8 cellular contexts compared by ENCODE assay signal in genomic region chr2:231666171-231667095, GRCh38. TPM values are rescaled to one million over a fixed set of nuclear protein-coding genes. Genes with fewer than 3 reads are reported as not detected.
DNase-seq lines count a peak whose midpoint lies in the region; ATAC-seq and TF ChIP-seq lines count a peak whose summit lies in the region.

No MANE protein-coding gene starts in this region.

- no peak for TF ChIP-seq CTCF in brain microvascular endothelial cell (IDR thresholded peaks at IDR 0.05; ENCODE audit: low read depth, low read length, missing control alignments)
- peak in 4 of 5 experiments; percentile 4 to 35 (median 20) for TF ChIP-seq CTCF in gastrocnemius medialis (IDR thresholded peaks at IDR 0.05 in 4 of 5, conservative IDR thresholded peaks at IDR 0.05 in 1 of 5)

- H3K4me3 Mint-ChIP-seq in stimulated activated naive CD8-positive, alpha-beta T cell treated with anti-CD3 and anti-CD28 coated beads, Interleukin-15, amount 100 ng/mL, for 72 hours = peak overlapping the region in 1 of 2 donors; percentile 33

- DNase-seq in stimulated activated naive CD8-positive, alpha-beta T cell treated with anti-CD3 and anti-CD28 coated beads, Interleukin-15, Interleukin-2, amounts not matched to agents 100 U/mL and 50 U/mL, for 24 hours = peak; percentile 36
- DNase-seq in stimulated activated naive CD8-positive, alpha-beta T cell treated with anti-CD3 and anti-CD28 coated beads, Interleukin-15, amount 100 ng/mL, for 72 hours = no peak
- DNase-seq in NCI-H2196 (lab: John Stamatoyannopoulos, UW; ENCODE audit: unreplicated experiment) (peak; percentile 94), brain microvascular endothelial cell (peak; percentile 78), iPS-NIHi11 (ENCODE audit: low spot score) (peak; percentile 74), gastrocnemius medialis (peak; percentile 96 to 98), cortex of kidney (lab: John Stamatoyannopoulos, UW) (no peak)

- H3K27ac ChIP-seq in brain microvascular endothelial cell (peak overlapping the region; percentile 92), gastrocnemius medialis (peak overlapping the region; percentile 86 to 100 (median 98))

- intact Hi-C loops in gastrocnemius medialis (cut with DNase I; ENCODE audit: low total_unique reads) = loop anchor here (1.0 to 2.0 kb wide), 3 partner anchors 23 to 54 kb away; partner anchors contain the start of gene PTMA

- H3K4me1 ChIP-seq in gastrocnemius medialis = peaks cover 19 to 27% of the 10 kb centered on the region in 2 donors

- TF ChIP-seq POLR2A in gastrocnemius medialis (IDR thresholded peaks at IDR 0.05) = peak; percentile 90 to 96

- H3K36me3 ChIP-seq in brain microvascular endothelial cell (replicated peaks) (no peaks in the 10 kb centered on the region), gastrocnemius medialis (no peaks in the 10 kb centered on the region)

- no peaks in the 10 kb centered on the region for H3K9me3 ChIP-seq in gastrocnemius medialis

- H3K4me1 Mint-ChIP-seq in stimulated activated naive CD8-positive, alpha-beta T cell treated with anti-CD3 and anti-CD28 coated beads, Interleukin-15, amount 100 ng/mL, for 72 hours = peaks cover 41% of the 10 kb centered on the region

- peak overlapping the region; percentile 47 for H3K4me3 ChIP-seq in brain microvascular endothelial cell (ENCODE audit: low read depth, low read length)
- H3K4me3 ChIP-seq in gastrocnemius medialis = peak overlapping the region; percentile 50 to 77 (median 65)

- H3K9me3 Mint-ChIP-seq in stimulated activated naive CD8-positive, alpha-beta T cell treated with anti-CD3 and anti-CD28 coated beads, Interleukin-15, amount 100 ng/mL, for 72 hours = no peaks in the 10 kb centered on the region

- H3K27me3 ChIP-seq in brain microvascular endothelial cell (replicated peaks) (no peaks in the 10 kb centered on the region), gastrocnemius medialis (no peaks in the 10 kb centered on the region)

- in situ Hi-C loops in brain microvascular endothelial cell (cut with HindIII; ENCODE audit: low pct_ligation_motif_present, low sequenced_read_pairs) = no loop called here
- in situ Hi-C loops in gastrocnemius medialis (cut with MboI; ENCODE audit: low sequenced_read_pairs in 4 of 4) = loop anchor here in 1 of 4 donors (5.0 kb wide), 1 partner anchor 54 kb away; no protein-coding TSS in a partner anchor

- H3K27me3 Mint-ChIP-seq in stimulated activated naive CD8-positive, alpha-beta T cell treated with anti-CD3 and anti-CD28 coated beads, Interleukin-15, amount 100 ng/mL, for 72 hours = no peaks in the 10 kb centered on the region

- ATAC-seq in stimulated activated naive CD8-positive, alpha-beta T cell treated with anti-CD3 and anti-CD28 coated beads, Interleukin-15, Interleukin-2, amounts not matched to agents 100 U/mL and 50 U/mL, for 24 hours = no peak
- no peak for ATAC-seq in stimulated activated naive CD8-positive, alpha-beta T cell treated with anti-CD3 and anti-CD28 coated beads, Interleukin-15, amount 100 ng/mL, for 72 hours
- ATAC-seq in HG02678 (IDR thresholded peaks at IDR 0.05; ENCODE audit: unreplicated experiment) = peak; percentile 52
- ATAC-seq in gastrocnemius medialis = peak; percentile 76

- peak overlapping the region in 1 of 2 donors; percentile 12 for H3K27ac Mint-ChIP-seq in stimulated activated naive CD8-positive, alpha-beta T cell treated with anti-CD3 and anti-CD28 coated beads, Interleukin-15, amount 100 ng/mL, for 72 hours

RNA-seq across cellular contexts. Expression of gene PTMA, which starts 41.9 kb away (rescaled TPM):
- 100 to 1,000 TPM; 121 to 177 (median 174) TPM for total RNA-seq in gastrocnemius medialis

Comparison
In these comparisons a context has a peak if more than half of its experiments do, and no peak if none do; other contexts are left out.
1. DNase-seq: peak in stimulated activated naive CD8-positive, alpha-beta T cell treated with anti-CD3 and anti-CD28 coated beads, Interleukin-15, Interleukin-2, amounts not matched to agents 100 U/mL and 50 U/mL, for 24 hours (single experiment), NCI-H2196 (single experiment), brain microvascular endothelial cell (single experiment), iPS-NIHi11 (single experiment) and gastrocnemius medialis (2 of 2); none in stimulated activated naive CD8-positive, alpha-beta T cell treated with anti-CD3 and anti-CD28 coated beads, Interleukin-15, amount 100 ng/mL, for 72 hours (0 of 2) and cortex of kidney (single experiment).
2. ATAC-seq: peak in HG02678 (single experiment) and gastrocnemius medialis (2 of 2); none in stimulated activated naive CD8-positive, alpha-beta T cell treated with anti-CD3 and anti-CD28 coated beads, Interleukin-15, Interleukin-2, amounts not matched to agents 100 U/mL and 50 U/mL, for 24 hours (single experiment) and stimulated activated naive CD8-positive, alpha-beta T cell treated with anti-CD3 and anti-CD28 coated beads, Interleukin-15, amount 100 ng/mL, for 72 hours (single experiment).